ENCODE assay signal across 8 cellular contexts in the genomic region with DNA sequence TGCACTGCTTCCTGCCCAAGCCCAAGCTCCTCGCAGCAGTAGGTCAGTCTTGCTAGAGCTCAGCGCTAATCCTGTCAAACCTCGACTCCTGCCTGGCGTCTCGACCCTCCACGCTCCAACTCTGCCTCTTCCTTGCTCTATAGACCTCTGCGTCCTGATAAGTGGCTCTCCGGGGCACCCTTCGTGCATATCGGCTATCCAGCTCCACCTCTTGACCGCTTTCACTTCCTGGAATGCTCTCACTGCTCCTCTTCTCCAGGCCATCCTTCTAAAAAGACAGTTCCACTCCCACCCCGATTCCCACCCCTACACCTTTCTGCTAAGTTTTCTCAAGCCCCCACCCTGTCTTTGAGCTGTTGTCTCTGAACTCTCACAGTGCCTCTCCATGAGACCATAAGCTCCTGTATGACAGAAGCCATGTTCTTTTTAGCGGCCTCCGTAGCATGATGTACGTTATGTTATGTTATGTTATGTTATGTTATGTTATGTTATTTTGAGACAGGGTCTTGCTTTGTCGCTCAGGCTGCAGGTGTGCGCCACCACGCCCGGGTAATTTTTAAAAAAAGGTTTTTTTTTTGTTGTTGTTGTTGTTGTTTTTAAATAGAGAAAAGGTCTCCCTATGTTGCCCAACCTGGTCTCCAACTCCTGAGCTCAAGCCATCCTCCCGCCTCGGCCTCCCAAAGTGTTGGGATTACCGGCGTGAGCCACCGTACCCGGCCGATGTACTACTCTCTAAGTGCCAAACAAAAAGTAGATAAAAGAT. TPM values are rescaled to one million over a fixed set of nuclear protein-coding genes. Genes with fewer than 3 reads are reported as not detected.
DNase-seq lines count a peak whose midpoint lies in the region; ATAC-seq lines count a peak whose summit lies in the region.

No MANE protein-coding gene starts in this region.

- H3K27ac ChIP-seq in epithelial cell of prostate = peak overlapping the region; percentile 76
- H3K27ac ChIP-seq in naive thymus-derived CD4-positive, alpha-beta T cell (ENCODE audit: low read depth, low read length) = peak overlapping the region; percentile 95

- no peaks in the 10 kb centered on the region for H3K9me3 ChIP-seq in naive thymus-derived CD4-positive, alpha-beta T cell (ENCODE audit: control insufficient read depth in 2 of 3, low read length in 3 of 3)

- H3K4me1 ChIP-seq in naive thymus-derived CD4-positive, alpha-beta T cell (ENCODE audit: control insufficient read depth in 2 of 2, insufficient read depth in 2 of 2, low read length in 2 of 2) = peaks cover 14 to 23% of the 10 kb centered on the region in 2 donors

- CTCF ChIA-PET in naive thymus-derived CD4-positive, alpha-beta T cell (lab: Charles Lee) = interaction anchor here (0.5 to 4.2 kb wide), 20 partner anchors 8 to 1126 kb away, joined by 3 to 29 read pairs (median 6); partner anchors contain the start of genes DAZAP2, SMARCD1 and TMBIM6

- no peaks in the 10 kb centered on the region for H3K27me3 ChIP-seq in naive thymus-derived CD4-positive, alpha-beta T cell (ENCODE audit: control insufficient read depth in 2 of 2, insufficient read depth in 2 of 2, low read length in 2 of 2)

- peak overlapping the region; percentile 92 to 100 (median 98) for H3K4me3 Mint-ChIP-seq in naive thymus-derived CD4-positive, alpha-beta T cell

- in situ Hi-C loops in SK-MEL-5 (cut with HindIII; ENCODE audit: low pct_unique_long_range_greater_than_20kb, low sequenced_read_pairs) = no loop called here

- DNase-seq in DMS79 (lab: John Stamatoyannopoulos, UW) (peak; percentile 58), SK-MEL-5 (ENCODE audit: low read depth, low spot score) (peak; percentile 56), epithelial cell of prostate (ENCODE audit: low read depth, low spot score) (no peak)
- no peak for DNase-seq in naive thymus-derived CD4-positive, alpha-beta T cell

- H3K9me3 Mint-ChIP-seq in naive thymus-derived CD4-positive, alpha-beta T cell = peaks cover 0 to 1% (median 0%) of the 10 kb centered on the region in 11 donors

- peaks cover 0 to 21% (median 13%) of the 10 kb centered on the region in 5 donors for H3K36me3 Mint-ChIP-seq in naive thymus-derived CD4-positive, alpha-beta T cell

- H3K27me3 Mint-ChIP-seq in naive thymus-derived CD4-positive, alpha-beta T cell = no peaks in the 10 kb centered on the region

- ATAC-seq in HG03103 (IDR thresholded peaks at IDR 0.05; ENCODE audit: low read depth, unreplicated experiment) (peak; percentile 2), GM18907 (IDR thresholded peaks at IDR 0.05; ENCODE audit: unreplicated experiment) (no peak), HG03095 (IDR thresholded peaks at IDR 0.05; ENCODE audit: unreplicated experiment) (no peak), GM18511 (IDR thresholded peaks at IDR 0.05; ENCODE audit: unreplicated experiment) (no peak)
- ATAC-seq in naive thymus-derived CD4-positive, alpha-beta T cell = no peak

- peak overlapping the region; percentile 94 for H3K4me3 ChIP-seq in naive thymus-derived CD4-positive, alpha-beta T cell (ENCODE audit: low read length)

- H3K36me3 ChIP-seq in naive thymus-derived CD4-positive, alpha-beta T cell (ENCODE audit: control insufficient read depth in 2 of 3, insufficient read depth in 3 of 3, low read length in 3 of 3) = peaks cover 0 to 24% (median 0%) of the 10 kb centered on the region in 3 experiments

- intact Hi-C loops in naive thymus-derived CD4-positive, alpha-beta T cell (cut with micrococcal nuclease) = loop anchor here (1.0 to 10.0 kb wide), 14 partner anchors 20 to 1396 kb away; partner anchors contain the start of genes LARP4 (in 2 of the 2), LIMA1 (in 2 of the 2), ATF1 (in 1 of the 2) and CCNT1 (in 1 of the 2)

- POLR2A ChIA-PET in naive thymus-derived CD4-positive, alpha-beta T cell (lab: Charles Lee) = interaction anchor here (0.7 to 4.3 kb wide), 28 partner anchors 9 to 924 kb away, joined by 3 to 53 read pairs (median 6); partner anchors contain the start of genes ATF1, CERS5, GPD1 and LIMA1

- peaks cover 15 to 54% (median 45%) of the 10 kb centered on the region in 7 donors for H3K4me1 Mint-ChIP-seq in naive thymus-derived CD4-positive, alpha-beta T cell

- peak overlapping the region; percentile 95 to 99 (median 98) for H3K27ac Mint-ChIP-seq in naive thymus-derived CD4-positive, alpha-beta T cell

RNA-seq across cellular contexts. Expression of gene COX14, which starts 0.6 kb away (rescaled TPM):
- 60.3 and 75.7 TPM in 2 replicates for total RNA-seq in SK-MEL-5 (2014; rRNA removed; shearing (Covaris generic))
- 54.4 and 82.6 TPM in 2 replicates for polyA plus RNA-seq in SK-MEL-5 (2015; cell fraction: cytosol; rRNA removed)
- 6.5 and 14.3 TPM in 2 replicates for polyA plus RNA-seq in SK-MEL-5 (2015; cell fraction: nucleus; rRNA removed)
- 10 to 100 TPM; 37.2 to 49.4 (median 46.9) TPM for total RNA-seq in naive thymus-derived CD4-positive, alpha-beta T cell
- polyA plus RNA-seq in naive thymus-derived CD4-positive, alpha-beta T cell = 100 to 1,000 TPM; 202 to 244 TPM

RNA-seq across cellular contexts. Expression of gene GPD1, which starts 8.8 kb away (rescaled TPM):
- total RNA-seq in SK-MEL-5 (2014; rRNA removed; shearing (Covaris generic)) = 0.27 and 1.4 TPM in 2 replicates
- 0.94 and 1.2 TPM in 2 replicates for polyA plus RNA-seq in SK-MEL-5 (2015; cell fraction: cytosol; rRNA removed)
- polyA plus RNA-seq in SK-MEL-5 (2015; cell fraction: nucleus; rRNA removed) = 1.1 and 3.4 TPM in 2 replicates
- total RNA-seq in naive thymus-derived CD4-positive, alpha-beta T cell = 1 to 10 TPM in 2 of 5 experiments, under 1 TPM in 3; 0.50 to 1.5 (median 0.60) TPM
- not detected for polyA plus RNA-seq in naive thymus-derived CD4-positive, alpha-beta T cell

RNA-seq across cellular contexts. Expression of gene SMARCD1, which starts 27.5 kb away (rescaled TPM):
- total RNA-seq in SK-MEL-5 (2014; rRNA removed; shearing (Covaris generic)) = 80.3 and 90.6 TPM in 2 replicates
- 122 and 160 TPM in 2 replicates for polyA plus RNA-seq in SK-MEL-5 (2015; cell fraction: cytosol; rRNA removed)
- polyA plus RNA-seq in SK-MEL-5 (2015; cell fraction: nucleus; rRNA removed) = 148 and 163 TPM in 2 replicates
- total RNA-seq in naive thymus-derived CD4-positive, alpha-beta T cell = 10 to 100 TPM; 65.1 to 88.5 (median 67.5) TPM
- polyA plus RNA-seq in naive thymus-derived CD4-positive, alpha-beta T cell = 10 to 100 TPM in 1 of 2 donors, 1 to 10 TPM in 1; 9.5 to 16.6 TPM

RNA-seq across cellular contexts. Expression of gene CERS5, which starts 54.5 kb away (rescaled TPM):
- total RNA-seq in SK-MEL-5 (2014; rRNA removed; shearing (Covaris generic)) = 15.2 and 29.0 TPM in 2 replicates
- polyA plus RNA-seq in SK-MEL-5 (2015; cell fraction: cytosol; rRNA removed) = 25.2 and 41.6 TPM in 2 replicates
- polyA plus RNA-seq in SK-MEL-5 (2015; cell fraction: nucleus; rRNA removed) = 50.6 and 79.4 TPM in 2 replicates
- 10 to 100 TPM; 41.0 to 52.2 (median 47.7) TPM for total RNA-seq in naive thymus-derived CD4-positive, alpha-beta T cell
- 10 to 100 TPM; 33.7 to 38.1 TPM for polyA plus RNA-seq in naive thymus-derived CD4-positive, alpha-beta T cell

RNA-seq across cellular contexts. Expression of gene ASIC1, which starts 55.2 kb away (rescaled TPM):
- 4.7 and 5.2 TPM in 2 replicates for total RNA-seq in SK-MEL-5 (2014; rRNA removed; shearing (Covaris generic))
- polyA plus RNA-seq in SK-MEL-5 (2015; cell fraction: cytosol; rRNA removed) = 39.7 and 42.5 TPM in 2 replicates
- 42.0 and 45.7 TPM in 2 replicates for polyA plus RNA-seq in SK-MEL-5 (2015; cell fraction: nucleus; rRNA removed)
- total RNA-seq in naive thymus-derived CD4-positive, alpha-beta T cell = 10 to 100 TPM in 1 of 5 experiments, 1 to 10 TPM in 3, under 1 TPM in 1; 0.34 to 10.1 (median 2.0) TPM
- under 1 TPM; 0.14 to 0.51 TPM for polyA plus RNA-seq in naive thymus-derived CD4-positive, alpha-beta T cell

Comparison
In these comparisons a context has a peak if more than half of its experiments do, and no peak if none do; other contexts are left out.
1. DNase-seq: peak in DMS79 (single experiment) and SK-MEL-5 (single experiment); none in epithelial cell of prostate (single experiment) and naive thymus-derived CD4-positive, alpha-beta T cell (0 of 9).